ENCODE assay signal across 14 cellular contexts in the genomic region with DNA sequence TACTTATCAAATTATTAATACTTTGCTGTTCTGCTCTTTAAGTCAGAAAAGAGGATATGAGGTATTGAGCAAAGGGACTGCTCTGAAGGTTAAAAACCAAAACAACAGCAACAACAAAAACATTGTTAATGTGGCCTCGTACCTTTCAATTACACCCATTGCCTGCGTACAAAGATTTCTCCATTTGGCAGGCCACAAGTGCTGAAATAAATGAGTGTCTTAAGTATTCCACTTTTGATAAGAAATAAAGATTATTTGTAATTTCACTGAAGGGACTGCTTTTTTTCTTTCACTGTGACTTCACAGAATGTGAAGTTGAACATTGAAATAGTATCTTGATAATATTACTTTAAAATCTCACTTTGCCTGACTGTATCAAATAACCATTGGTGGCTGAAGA.
DNase-seq lines count a peak whose midpoint lies in the region; ATAC-seq and TF ChIP-seq lines count a peak whose summit lies in the region.
"Had no signal": no experiment of that assay in that cellular context is flagged by ENCODE, and none has a peak within 500 bp of the region (broad histone marks: within the 10 kb centered on the region; RNA-seq: fewer than 3 reads in every experiment).

No MANE protein-coding gene starts in this region.

- no peaks in the 10 kb centered on the region for H3K9me3 ChIP-seq in cardiac muscle cell (ENCODE audit: low read depth)
- H3K9me3 ChIP-seq in WERI-Rb-1 (ENCODE audit: severe bottlenecking): peaks cover 4% of the 10 kb centered on the region
- H3K9me3 ChIP-seq in smooth muscle cell (replicated peaks; ENCODE audit: low read depth): no peaks in the 10 kb centered on the region

- DNase-seq in cardiac muscle cell (ENCODE audit: low read depth in 1 of 2, low spot score in 1 of 2) (peak in 1 of 2 donors; percentile 69), Right ventricle myocardium inferior (ENCODE audit: missing footprints) (no peak), WERI-Rb-1 (no peak), nephron progenitor cell (no peak), smooth muscle cell (lab: John Stamatoyannopoulos, UW; ENCODE audit: unreplicated experiment) (no peak), CD14-positive monocyte (ENCODE audit: low spot score) (no peak), hypothalamus (lab: John Stamatoyannopoulos, UW) (no peak)
- DNase-seq: ACHN; Calu3; CD4-positive, alpha-beta T cell; DMS 273 treated with DMSO at 0.1 percent for 48 hours; HCEC 1CT; HFFc6 had no signal

- WGBS in smooth muscle cell (ENCODE audit: low lambda C conversion rate): 44% methylated on average over 2 of the region's 2 CpGs

- H3K27ac Mint-ChIP-seq in nephron progenitor cell: peak overlapping the region; percentile 78
- H3K27ac Mint-ChIP-seq in CD14-positive monocyte: no peak overlapping the region
- H3K27ac Mint-ChIP-seq: CD4-positive, alpha-beta T cell; HFFc6 had no signal

- no peaks in the 10 kb centered on the region for H3K79me2 ChIP-seq in smooth muscle cell (ENCODE audit: low read depth)

- no peaks in the 10 kb centered on the region for H3K27me3 ChIP-seq in cardiac muscle cell
- no peaks in the 10 kb centered on the region for H3K27me3 ChIP-seq in WERI-Rb-1 (ENCODE audit: insufficient read depth, low read depth, severe bottlenecking)
- H3K27me3 ChIP-seq in smooth muscle cell (ENCODE audit: low read depth): no peaks in the 10 kb centered on the region
- H3K27me3 ChIP-seq: BLaER1 treated with 17β-estradiol and CSF1 and Interleukin-3, amounts not matched to agents 10 nM and 100 nM had no signal

- H3K9me3 Mint-ChIP-seq in nephron progenitor cell (no peaks in the 10 kb centered on the region), CD14-positive monocyte (peaks cover 0 to 7% (median 2%) of the 10 kb centered on the region in 7 donors)

- no peaks in the 10 kb centered on the region for H3K27me3 Mint-ChIP-seq in nephron progenitor cell (ENCODE audit: low read depth, poor library complexity)
- H3K27me3 Mint-ChIP-seq in CD14-positive monocyte (ENCODE audit: low read depth in 3 of 3): no peaks in the 10 kb centered on the region
- H3K27me3 Mint-ChIP-seq: CD4-positive, alpha-beta T cell had no signal

- peak overlapping the region; percentile 81 for H3K27ac ChIP-seq in cardiac muscle cell
- H3K27ac ChIP-seq in WERI-Rb-1: peak overlapping the region; percentile 77
- H3K27ac ChIP-seq in smooth muscle cell (ENCODE audit: low read depth): no peak overlapping the region
- H3K27ac ChIP-seq: BLaER1 treated with 17β-estradiol and CSF1 and Interleukin-3, amounts not matched to agents 10 nM and 100 nM had no signal

- H3K4me1 ChIP-seq in cardiac muscle cell (ENCODE audit: low read depth) (peaks cover 36% of the 10 kb centered on the region), smooth muscle cell (ENCODE audit: low read depth) (peaks cover 7% of the 10 kb centered on the region)
- H3K4me1 ChIP-seq: BLaER1 treated with 17β-estradiol and CSF1 and Interleukin-3, amounts not matched to agents 10 nM and 100 nM had no signal

- no peak overlapping the region for H3K4me3 Mint-ChIP-seq in nephron progenitor cell
- no peak overlapping the region for H3K4me3 Mint-ChIP-seq in CD14-positive monocyte
- H3K4me3 Mint-ChIP-seq: CD4-positive, alpha-beta T cell; HFFc6 had no signal

- H3K4me3 ChIP-seq in cardiac muscle cell (no peak overlapping the region), WERI-Rb-1 (ENCODE audit: low read depth, low read length) (peak overlapping the region; percentile 7; the same call in 1 of the 2 replicates), smooth muscle cell (no peak overlapping the region)
- H3K4me3 ChIP-seq: BLaER1 treated with 17β-estradiol and CSF1 and Interleukin-3, amounts not matched to agents 10 nM and 100 nM had no signal

- intact Hi-C loops in Right ventricle myocardium inferior (cut with DNase I): no loop called here
- intact Hi-C loops in CD14-positive monocyte (cut with micrococcal nuclease): no loop called here

- no peak for ATAC-seq in Right ventricle myocardium inferior

- H3K4me2 ChIP-seq in smooth muscle cell: peak overlapping the region; percentile 70
- H3K4me2 ChIP-seq: BLaER1 treated with 17β-estradiol and CSF1 and Interleukin-3, amounts not matched to agents 10 nM and 100 nM had no signal

- peaks cover 5% of the 10 kb centered on the region for H3F3A ChIP-seq in smooth muscle cell (ENCODE audit: low read depth)

- H2AFZ ChIP-seq in smooth muscle cell (ENCODE audit: low read depth): no peak overlapping the region

- H3K9ac ChIP-seq in smooth muscle cell (ENCODE audit: low read depth): no peak overlapping the region
- H3K9ac ChIP-seq: BLaER1 treated with 17β-estradiol and CSF1 and Interleukin-3, amounts not matched to agents 10 nM and 100 nM had no signal

- TF ChIP-seq CTCF in cardiac muscle cell (IDR thresholded peaks at IDR 0.05; ENCODE audit: low read depth, low read length) (no peak), WERI-Rb-1 (IDR thresholded peaks at IDR 0.05; ENCODE audit: low read depth, low read length) (no peak), nephron progenitor cell (IDR thresholded peaks at IDR 0.05) (no peak), smooth muscle cell (IDR thresholded peaks at IDR 0.05; ENCODE audit: borderline replicate concordance, insufficient read depth, poor library complexity, severe bottlenecking) (no peak), CD14-positive monocyte (IDR thresholded peaks at IDR 0.05) (no peak)

- no peaks in the 10 kb centered on the region for H3K36me3 Mint-ChIP-seq in nephron progenitor cell (ENCODE audit: low read depth)
- H3K36me3 Mint-ChIP-seq in CD14-positive monocyte: no peaks in the 10 kb centered on the region

- H3K36me3 ChIP-seq in cardiac muscle cell (no peaks in the 10 kb centered on the region), WERI-Rb-1 (no peaks in the 10 kb centered on the region), smooth muscle cell (ENCODE audit: low read depth) (no peaks in the 10 kb centered on the region)
- H3K36me3 ChIP-seq: BLaER1 treated with 17β-estradiol and CSF1 and Interleukin-3, amounts not matched to agents 10 nM and 100 nM had no signal

- H3K4me1 Mint-ChIP-seq in nephron progenitor cell (peaks cover 25% of the 10 kb centered on the region), CD14-positive monocyte (no peaks in the 10 kb centered on the region)

- H4K20me1 ChIP-seq in smooth muscle cell (ENCODE audit: low read depth): no peaks in the 10 kb centered on the region
- H4K20me1 ChIP-seq: BLaER1 treated with 17β-estradiol and CSF1 and Interleukin-3, amounts not matched to agents 10 nM and 100 nM had no signal
